Comparison of ENCODE assay signal across 15 cellular contexts in genomic region chr9:115167175-115167574, GRCh38. TPM values are rescaled to one million over a fixed set of nuclear protein-coding genes. Genes with fewer than 3 reads are reported as not detected.
A peak's percentile ranks its signal among the peaks of the same experiment; 100 is the strongest.
DNase-seq lines count a peak whose midpoint lies in the region; TF ChIP-seq lines count a peak whose summit lies in the region.
"Had no signal": no experiment of that assay in that cellular context is flagged by ENCODE, and none has a peak within 500 bp of the region (broad histone marks: within the 10 kb centered on the region; RNA-seq: fewer than 3 reads in every experiment).

No MANE protein-coding gene starts in this region.

- H3K27me3 ChIP-seq in PC-9 (ENCODE audit: insufficient read depth, low read depth), result no peaks in the 10 kb centered on the region
- H3K27me3 ChIP-seq: Peyer's patch, stomach had no signal

- peaks cover 27% of the 10 kb centered on the region for H3K4me1 ChIP-seq in PC-9 (replicated peaks; ENCODE audit: insufficient read depth)
- H3K4me1 ChIP-seq: Peyer's patch, stomach had no signal

- H3K9me2 ChIP-seq in PC-9 (ENCODE audit: insufficient read depth), result no peaks in the 10 kb centered on the region

- POLR2A ChIA-PET in PC-9 (lab: Charles Lee; ENCODE audit: unreplicated experiment), result no interaction called here

- H2AFZ ChIP-seq in PC-9, result no peak overlapping the region

- H3F3A ChIP-seq in PC-9 (ENCODE audit: insufficient read depth, low read depth), result peaks cover 15% of the 10 kb centered on the region

- no peak for TF ChIP-seq CTCF in PC-9 (conservative IDR thresholded peaks at IDR 0.05)
- TF ChIP-seq CTCF in choroid plexus epithelial cell (conservative IDR thresholded peaks at IDR 0.05; ENCODE audit: low read depth, low read length), result no peak

- DNase-seq in EH (ENCODE audit: low read depth) (peak; percentile 98), PC-9 (peak; percentile 54 to 75), choroid plexus epithelial cell (ENCODE audit: low read depth) (peak; percentile 51), myocyte (ENCODE audit: low read depth) (peak; percentile 79), SHP77 treated with DMSO at 0.1 percent for 48 hours (lab: John Stamatoyannopoulos, UW) (no peak), cerebellar nuclear complex (lab: John Stamatoyannopoulos, UW) (no peak)
- DNase-seq in effector CD4-positive, alpha-beta T cell, result no peak
- DNase-seq in activated CD4-positive, alpha-beta T cell treated with anti-CD3 and anti-CD28 coated beads for 4 hours, result no peak
- DNase-seq: CD4-positive, CD25-positive, alpha-beta regulatory T cell; NCI-H1105 treated with DMSO at 0.1 percent for 48 hours; NCI-H510A; Peyer's patch; stimulated activated CD4-positive, alpha-beta T cell treated with anti-CD3 and anti-CD28 coated beads, Interleukin-4, amount 100 ng/mL, for 1 hour; stomach had no signal

- intact Hi-C loops in PC-9 (cut with micrococcal nuclease; ENCODE audit: unreplicated experiment), result loop anchor here (2.0 kb wide), 1 partner anchor 46 kb away; no protein-coding TSS in a partner anchor

- peak overlapping the region; percentile 14; the same call in 1 of the 2 replicates for H3K4me2 ChIP-seq in PC-9

- H3K27ac ChIP-seq in PC-9, result no peak overlapping the region
- H3K27ac ChIP-seq: Peyer's patch, stomach, VCaP had no signal

- H3K79me2 ChIP-seq in PC-9 (ENCODE audit: low read depth), result no peaks in the 10 kb centered on the region

- H3K4me3 ChIP-seq in PC-9 (no peak overlapping the region), choroid plexus epithelial cell (ENCODE audit: low read depth, low read length) (no peak overlapping the region)
- H3K4me3 ChIP-seq: Peyer's patch, stomach had no signal

- H4K20me1 ChIP-seq in PC-9 (ENCODE audit: insufficient read depth), result no peaks in the 10 kb centered on the region

- CTCF ChIA-PET in PC-9 (lab: Charles Lee), result no interaction called here

- H3K36me3 ChIP-seq in PC-9 (ENCODE audit: low read depth), result no peaks in the 10 kb centered on the region
- H3K36me3 ChIP-seq: Peyer's patch, stomach had no signal

- H3K9me3 ChIP-seq in PC-9 (ENCODE audit: insufficient read depth, low read depth), result no peaks in the 10 kb centered on the region
- H3K9me3 ChIP-seq: Peyer's patch, stomach had no signal

- no TSS peak for BruUV-seq in PC-9 (replicated peaks; lab: Mats Ljungman, UMichigan)

RNA-seq across cellular contexts. Expression of gene TNC, which starts 49.2 kb away (rescaled TPM):
- 1.1 and 1.9 TPM in 2 replicates for total RNA-seq in PC-9 (2021)
- total RNA-seq in myocyte, result 2.0 and 6.0 TPM in 2 replicates
- polyA plus RNA-seq in myocyte (2012), result 60.3 TPM
- total RNA-seq: CD4-positive, CD25-positive, alpha-beta regulatory T cell had no signal
- polyA plus RNA-seq: CD4-positive, CD25-positive, alpha-beta regulatory T cell had no signal

Comparison
In these comparisons a context has a peak if more than half of its experiments do, and no peak if none do; other contexts are left out.
1. DNase-seq: peak in EH (single experiment), PC-9 (2 of 2), choroid plexus epithelial cell (single experiment) and myocyte (single experiment); none in SHP77 treated with DMSO at 0.1 percent for 48 hours (single experiment), effector CD4-positive, alpha-beta T cell (single experiment), cerebellar nuclear complex (0 of 2) and activated CD4-positive, alpha-beta T cell treated with anti-CD3 and anti-CD28 coated beads for 4 hours (0 of 2).